Comparison of ENCODE assay signal across 9 cellular contexts in the genomic region with DNA sequence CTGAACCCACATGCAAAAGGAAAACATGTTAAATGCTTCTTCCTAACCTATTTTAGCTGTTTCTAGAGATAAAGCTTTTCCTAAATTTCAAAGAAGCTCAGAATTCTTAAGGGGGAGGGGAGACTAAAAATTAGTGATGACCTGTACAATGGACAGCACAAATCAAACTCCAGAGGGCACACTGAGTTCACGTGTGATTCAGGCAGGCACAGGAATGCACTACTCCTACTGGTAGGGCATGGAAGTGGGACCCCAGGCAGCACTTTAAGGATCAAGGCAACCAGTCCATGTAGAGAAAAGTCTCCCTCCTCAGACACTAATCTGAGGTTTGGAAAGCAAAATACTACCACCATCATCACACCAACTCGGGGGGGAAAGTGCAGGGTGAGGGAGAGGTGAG. TPM values are rescaled to one million over a fixed set of nuclear protein-coding genes. Genes with fewer than 3 reads are reported as not detected.
A peak's percentile ranks its signal among the peaks of the same experiment; 100 is the strongest.
DNase-seq lines count a peak whose midpoint lies in the region; ATAC-seq and TF ChIP-seq lines count a peak whose summit lies in the region.
"Had no signal": no experiment of that assay in that cellular context is flagged by ENCODE, and none has a peak within 500 bp of the region (broad histone marks: within the 10 kb centered on the region; RNA-seq: fewer than 3 reads in every experiment).

No MANE protein-coding gene starts in this region.

- no peak overlapping the region for H3K4me3 ChIP-seq in RWPE2 (ENCODE audit: severe bottlenecking)

- no peaks in the 10 kb centered on the region for H3K9me3 Mint-ChIP-seq in glutamatergic neuron (ENCODE audit: unreplicated experiment)
- H3K9me3 Mint-ChIP-seq: immature natural killer cell had no signal

- no peak overlapping the region for H3K27ac Mint-ChIP-seq in glutamatergic neuron (ENCODE audit: unreplicated experiment)
- H3K27ac Mint-ChIP-seq: immature natural killer cell had no signal

- no peak overlapping the region for H3K4me3 Mint-ChIP-seq in glutamatergic neuron (ENCODE audit: unreplicated experiment)
- H3K4me3 Mint-ChIP-seq: immature natural killer cell had no signal

- no peaks in the 10 kb centered on the region for H3K27me3 ChIP-seq in RWPE2 (ENCODE audit: insufficient read depth, poor library complexity, severe bottlenecking)

- H3K4me1 ChIP-seq in RWPE2 (ENCODE audit: insufficient read depth, poor library complexity, severe bottlenecking): peaks cover 7% of the 10 kb centered on the region

- H3K9me3 ChIP-seq in RWPE2 (ENCODE audit: severe bottlenecking): no peaks in the 10 kb centered on the region

- H3K27ac ChIP-seq in 22Rv1: no peak overlapping the region
- H3K27ac ChIP-seq in RWPE2 (ENCODE audit: poor library complexity, severe bottlenecking): no peak overlapping the region

- peak; percentile 91 for ATAC-seq in RWPE2 (ENCODE audit: low read depth)
- no peak for ATAC-seq in GM21526 (IDR thresholded peaks at IDR 0.05; ENCODE audit: low FRiP score, unreplicated experiment)
- ATAC-seq in HG02642 (IDR thresholded peaks at IDR 0.05; ENCODE audit: poor library complexity, unreplicated experiment): no peak
- ATAC-seq in HG02840 (IDR thresholded peaks at IDR 0.05; ENCODE audit: low FRiP score, unreplicated experiment): no peak

- H3K27me3 Mint-ChIP-seq in glutamatergic neuron (ENCODE audit: unreplicated experiment): no peaks in the 10 kb centered on the region

- peak; percentile 16 for DNase-seq in H4 (ENCODE audit: low spot score)
- no peak for DNase-seq in RWPE2 (ENCODE audit: low spot score)
- DNase-seq in glutamatergic neuron: no peak
- DNase-seq in NCI-H146 (lab: John Stamatoyannopoulos, UW): no peak

- H3K36me3 Mint-ChIP-seq in glutamatergic neuron (ENCODE audit: unreplicated experiment): no peaks in the 10 kb centered on the region
- H3K36me3 Mint-ChIP-seq: immature natural killer cell had no signal

- H3K4me1 Mint-ChIP-seq in glutamatergic neuron (ENCODE audit: low read depth, unreplicated experiment): no peaks in the 10 kb centered on the region
- H3K4me1 Mint-ChIP-seq: immature natural killer cell had no signal

- H3K36me3 ChIP-seq in RWPE2 (ENCODE audit: low read depth): no peaks in the 10 kb centered on the region

- TF ChIP-seq CTCF in 22Rv1 (IDR thresholded peaks at IDR 0.05) (peak; percentile 62), RWPE2 (IDR thresholded peaks at IDR 0.05; ENCODE audit: poor library complexity, severe bottlenecking) (peak; percentile 65), glutamatergic neuron (IDR thresholded peaks at IDR 0.05; ENCODE audit: partially characterized antibody, unreplicated experiment) (peak; percentile 35)

RNA-seq across cellular contexts. Expression of a gene that starts 31.3 kb away (rescaled TPM):
- not detected in 2 replicates for total RNA-seq in H4 (2014; rRNA removed; shearing (Covaris generic))
- total RNA-seq in glutamatergic neuron (ENCODE audit: unreplicated experiment): not detected

RNA-seq across cellular contexts. Expression of a gene that starts 46.9 kb away (rescaled TPM):
- total RNA-seq in H4 (2014; rRNA removed; shearing (Covaris generic)): not detected in 2 replicates
- not detected for total RNA-seq in glutamatergic neuron (ENCODE audit: unreplicated experiment)
